24 cellular contexts compared by ENCODE assay signal in genomic region chr9:118438805-118439204, GRCh38.
"Had no signal": no experiment of that assay in that cellular context is flagged by ENCODE, and none has a peak within 500 bp of the region (broad histone marks: within the 10 kb centered on the region; RNA-seq: fewer than 3 reads in every experiment).

No MANE protein-coding gene starts in this region.

- H3K9me3 Mint-ChIP-seq: activated B cell treated with CpG ODN at 0.5 μM for 24 hours; activated CD4-positive, alpha-beta T cell treated with anti-CD3 and anti-CD28 coated beads, Interleukin-2, amount 10 ng/mL, durations not matched to agents 7 days and 5 days; activated naive CD4-positive, alpha-beta T cell treated with anti-CD3 and anti-CD28 coated beads for 36 hours; activated T-helper 17 cell treated with anti-CD3 and anti-CD28 coated beads, Interleukin-2, amount 50 U/mL, for 72 hours; brain had no signal

- ATAC-seq: activated T-helper 17 cell treated with anti-CD3 and anti-CD28 coated beads, Interleukin-2, amount 50 U/mL, for 72 hours; PC-3; T-cell had no signal

- H3K27me3 Mint-ChIP-seq: activated B cell treated with CpG ODN at 0.5 μM for 24 hours; activated CD4-positive, alpha-beta memory T cell treated with anti-CD3 and anti-CD28 coated beads, Interleukin-2, amount 10 ng/mL, durations not matched to agents 7 days and 5 days; activated CD4-positive, alpha-beta T cell treated with anti-CD3 and anti-CD28 coated beads, Interleukin-2, amount 10 ng/mL, durations not matched to agents 7 days and 5 days; activated naive CD8-positive, alpha-beta T cell; activated T-helper 17 cell treated with anti-CD3 and anti-CD28 coated beads, Interleukin-2, amount 50 U/mL, for 72 hours; brain; T-cell had no signal

- H3K4me3 ChIP-seq: SK-N-MC had no signal

- H3K4me3 Mint-ChIP-seq: activated B cell treated with CpG ODN at 0.5 μM for 24 hours; activated CD4-positive, alpha-beta memory T cell treated with anti-CD3 and anti-CD28 coated beads, Interleukin-2, amount 10 ng/mL, durations not matched to agents 7 days and 5 days; activated CD4-positive, alpha-beta T cell treated with anti-CD3 and anti-CD28 coated beads, Interleukin-2, amount 10 ng/mL, durations not matched to agents 7 days and 5 days; activated naive CD4-positive, alpha-beta T cell treated with anti-CD3 and anti-CD28 coated beads for 36 hours; activated naive CD8-positive, alpha-beta T cell; activated T-helper 17 cell treated with anti-CD3 and anti-CD28 coated beads, Interleukin-2, amount 50 U/mL, for 72 hours; brain; T-cell had no signal

- H3K36me3 Mint-ChIP-seq: activated naive CD8-positive, alpha-beta T cell; brain; T-cell had no signal

- H3K27ac ChIP-seq: SK-N-MC had no signal

- DNase-seq: activated B cell treated with CpG ODN at 0.5 μM for 24 hours; activated CD4-positive, alpha-beta memory T cell treated with anti-CD3 and anti-CD28 coated beads, Interleukin-2, amount 10 ng/mL, durations not matched to agents 7 days and 5 days; activated CD4-positive, alpha-beta T cell treated with anti-CD3 and anti-CD28 coated beads, Interleukin-2, amount 10 ng/mL, durations not matched to agents 7 days and 5 days; activated gamma-delta T cell; activated naive CD4-positive, alpha-beta T cell treated with anti-CD3 and anti-CD28 coated beads for 36 hours; activated T-cell treated with anti-CD3 and anti-CD28 coated beads for 4 hours; activated T-cell treated with anti-CD3 and anti-CD28 coated beads, Interleukin-2, amount 50 U/mL, for 48 hours; amygdala; Kasumi-1; NCI-H1105 treated with DMSO at 0.1 percent for 48 hours; NCI-H1436 treated with DMSO at 0.1 percent for 48 hours; NCI-H187; NCI-H2081; NCI-H446; NCI-H524; PC-3; SHP77 treated with DMSO at 0.1 percent for 48 hours; T-cell; T-helper 2 cell; T1000 had no signal

- H3K4me1 Mint-ChIP-seq: activated B cell treated with CpG ODN at 0.5 μM for 24 hours; activated CD4-positive, alpha-beta memory T cell treated with anti-CD3 and anti-CD28 coated beads, Interleukin-2, amount 10 ng/mL, durations not matched to agents 7 days and 5 days; activated CD4-positive, alpha-beta T cell treated with anti-CD3 and anti-CD28 coated beads, Interleukin-2, amount 10 ng/mL, durations not matched to agents 7 days and 5 days; activated T-helper 17 cell treated with anti-CD3 and anti-CD28 coated beads, Interleukin-2, amount 50 U/mL, for 72 hours; brain; T-cell had no signal

- H3K27ac Mint-ChIP-seq: activated B cell treated with CpG ODN at 0.5 μM for 24 hours; activated CD4-positive, alpha-beta memory T cell treated with anti-CD3 and anti-CD28 coated beads, Interleukin-2, amount 10 ng/mL, durations not matched to agents 7 days and 5 days; activated CD4-positive, alpha-beta T cell treated with anti-CD3 and anti-CD28 coated beads, Interleukin-2, amount 10 ng/mL, durations not matched to agents 7 days and 5 days; activated naive CD4-positive, alpha-beta T cell treated with anti-CD3 and anti-CD28 coated beads for 36 hours; activated naive CD8-positive, alpha-beta T cell; activated T-helper 17 cell treated with anti-CD3 and anti-CD28 coated beads, Interleukin-2, amount 50 U/mL, for 72 hours; brain; T-cell had no signal
